Comparison of ENCODE assay signal across 10 cellular contexts in the genomic region with DNA sequence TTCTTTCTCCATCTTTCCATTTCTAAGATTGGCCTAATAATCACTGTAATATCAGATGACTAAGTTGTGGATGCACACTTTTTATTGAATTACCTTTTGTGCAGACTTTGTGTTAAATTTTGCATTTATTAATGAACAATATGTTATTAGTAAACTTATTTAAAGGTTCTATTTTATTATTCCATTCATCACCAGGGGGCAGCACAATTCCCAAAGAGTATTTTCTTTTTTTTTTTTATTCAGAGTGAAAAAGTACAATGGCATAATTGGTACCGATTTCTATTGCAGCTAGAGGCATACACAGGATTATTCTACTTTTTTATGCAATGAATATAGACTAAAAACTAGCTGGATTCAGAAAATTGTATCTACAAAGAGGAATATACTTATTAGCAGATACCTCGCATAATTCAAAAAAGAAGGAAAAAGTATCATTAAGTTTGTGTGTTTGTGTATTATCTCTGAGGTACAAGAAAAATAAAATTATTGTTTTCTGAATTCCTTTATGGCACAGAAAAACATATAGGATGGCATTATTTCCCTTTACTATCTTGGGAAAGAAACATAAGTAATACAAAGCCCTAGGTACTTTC.
A peak's percentile ranks its signal among the peaks of the same experiment; 100 is the strongest.
DNase-seq lines count a peak whose midpoint lies in the region; ATAC-seq and TF ChIP-seq lines count a peak whose summit lies in the region.
"Had no signal": no experiment of that assay in that cellular context is flagged by ENCODE, and none has a peak within 500 bp of the region (broad histone marks: within the 10 kb centered on the region; RNA-seq: fewer than 3 reads in every experiment).

No MANE protein-coding gene starts in this region.

- H4K20me1 ChIP-seq in OCI-LY3 (ENCODE audit: insufficient read depth, low read length) (no peaks in the 10 kb centered on the region), smooth muscle cell (ENCODE audit: low read depth) (no peaks in the 10 kb centered on the region)

- peaks cover 8% of the 10 kb centered on the region for H3F3A ChIP-seq in smooth muscle cell (ENCODE audit: low read depth)

- H3K9me3 ChIP-seq in OCI-LY3 (ENCODE audit: insufficient read depth, low read length) (no peaks in the 10 kb centered on the region), smooth muscle cell (replicated peaks; ENCODE audit: low read depth) (no peaks in the 10 kb centered on the region)

- H2AFZ ChIP-seq in OCI-LY3 (ENCODE audit: low read depth, low read length) = no peak overlapping the region
- no peak overlapping the region for H2AFZ ChIP-seq in smooth muscle cell (ENCODE audit: low read depth)

- H3K36me3 ChIP-seq in OCI-LY3 (replicated peaks; ENCODE audit: low read depth, low read length) (no peaks in the 10 kb centered on the region), smooth muscle cell (ENCODE audit: low read depth) (no peaks in the 10 kb centered on the region)

- H3K27ac ChIP-seq in OCI-LY3 (ENCODE audit: low read length) = no peak overlapping the region
- H3K27ac ChIP-seq in smooth muscle cell (ENCODE audit: low read depth) = no peak overlapping the region
- H3K27ac ChIP-seq in substantia nigra (ENCODE audit: low read depth, low read length, poor library complexity, severe bottlenecking) = no peak overlapping the region

- H3K27me3 ChIP-seq in OCI-LY3 (ENCODE audit: low read depth, low read length) (no peaks in the 10 kb centered on the region), smooth muscle cell (ENCODE audit: low read depth) (no peaks in the 10 kb centered on the region)

- ATAC-seq in HG02938 (IDR thresholded peaks at IDR 0.05; ENCODE audit: unreplicated experiment) = no peak
- ATAC-seq in HG02981 (IDR thresholded peaks at IDR 0.05; ENCODE audit: unreplicated experiment) = no peak

- H3K4me2 ChIP-seq in OCI-LY3 (ENCODE audit: low read length) (no peak overlapping the region), smooth muscle cell (no peak overlapping the region)

- 89% methylated on average over 2 of the region's 2 CpGs for WGBS in smooth muscle cell (ENCODE audit: low lambda C conversion rate)

- H3K4me1 ChIP-seq in OCI-LY3 (ENCODE audit: low read length) (no peaks in the 10 kb centered on the region), smooth muscle cell (ENCODE audit: low read depth) (peaks cover 7% of the 10 kb centered on the region)

- H3K79me2 ChIP-seq in OCI-LY3 (ENCODE audit: low read length) (no peaks in the 10 kb centered on the region), smooth muscle cell (ENCODE audit: low read depth) (no peaks in the 10 kb centered on the region)

- H3K9ac ChIP-seq in OCI-LY3 (ENCODE audit: low read length) (no peak overlapping the region), smooth muscle cell (ENCODE audit: low read depth) (no peak overlapping the region)

- DNase-seq in NCI-H748 treated with DMSO at 0.1 percent for 48 hours (lab: John Stamatoyannopoulos, UW) (peak; percentile 20), NCI-H748 (lab: John Stamatoyannopoulos, UW; ENCODE audit: unreplicated experiment) (no peak), foreskin fibroblast (peak in 1 of 2 donors; percentile 10), smooth muscle cell (lab: John Stamatoyannopoulos, UW; ENCODE audit: unreplicated experiment) (no peak), substantia nigra (lab: John Stamatoyannopoulos, UW) (no peak)
- DNase-seq: activated naive CD4-positive, alpha-beta T cell; CD4-positive, alpha-beta memory T cell had no signal

- peak; percentile 56 for TF ChIP-seq CTCF in OCI-LY3 (IDR thresholded peaks at IDR 0.05; ENCODE audit: low read depth, low read length)
- TF ChIP-seq CTCF in foreskin fibroblast (IDR thresholded peaks at IDR 0.05; ENCODE audit: low read depth, low read length) = peak; percentile 15
- TF ChIP-seq CTCF in smooth muscle cell (IDR thresholded peaks at IDR 0.05; ENCODE audit: borderline replicate concordance, insufficient read depth, poor library complexity, severe bottlenecking) = peak; percentile 63

- H3K4me3 ChIP-seq in OCI-LY3 (ENCODE audit: low read length) (no peak overlapping the region), foreskin fibroblast (ENCODE audit: low read depth in 1 of 2, low read length in 2 of 2) (no peak overlapping the region), smooth muscle cell (no peak overlapping the region)
